Comparison of ENCODE assay signal across 21 cellular contexts in the genomic region with DNA sequence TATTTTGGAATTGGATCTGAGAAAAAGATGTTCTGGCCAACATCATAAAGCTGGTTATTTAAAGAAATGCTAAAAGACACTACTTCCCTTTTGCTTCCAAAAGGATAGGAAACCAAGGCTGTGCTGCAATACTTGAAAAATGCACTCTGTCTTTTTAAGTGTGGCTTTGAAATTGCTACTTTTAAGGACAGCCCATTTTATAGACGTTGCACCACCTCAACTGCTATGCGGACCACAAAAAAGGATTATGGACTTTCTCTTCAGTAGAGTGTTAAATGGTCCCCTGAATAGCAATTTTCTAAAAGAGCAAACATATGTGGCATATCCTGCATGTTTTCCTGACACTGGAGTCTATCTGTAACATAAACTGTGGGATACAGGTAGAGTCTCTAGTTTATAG. TPM values are rescaled to one million over a fixed set of nuclear protein-coding genes. Genes with fewer than 3 reads are reported as not detected.
"Had no signal": no experiment of that assay in that cellular context is flagged by ENCODE, and none has a peak within 500 bp of the region (broad histone marks: within the 10 kb centered on the region; RNA-seq: fewer than 3 reads in every experiment).

No MANE protein-coding gene starts in this region.

- H3K27ac ChIP-seq: brain microvascular endothelial cell, left ventricle myocardium inferior, neutrophil, tibial nerve, vagina had no signal

- H3K27me3 ChIP-seq: brain microvascular endothelial cell, neutrophil, tibial nerve, vagina had no signal

- H3K27me3 Mint-ChIP-seq: activated naive CD8-positive, alpha-beta T cell; effector memory CD8-positive, alpha-beta T cell; memory B cell; stimulated activated naive B cell treated with anti-CD40 and anti-IgM and Interleukin-4, amounts not matched to agents 10 μg/mL and 1 μg/mL and 100 μg/mL, for 72 hours had no signal

- ATAC-seq: effector memory CD8-positive, alpha-beta T cell; natural killer cell; stimulated activated naive B cell treated with anti-CD40 and anti-IgM and Interleukin-4, amounts not matched to agents 10 μg/mL and 1 μg/mL and 100 μg/mL, for 72 hours; WTC11 had no signal

- H3K36me3 ChIP-seq: brain microvascular endothelial cell, left ventricle myocardium inferior, neutrophil, tibial nerve, vagina had no signal

- H3K4me3 ChIP-seq: left ventricle myocardium inferior, tibial nerve, vagina had no signal

- H3K9me3 ChIP-seq: left ventricle myocardium inferior, neutrophil, vagina had no signal

- H3K4me1 ChIP-seq: tibial nerve, vagina had no signal

- H3K36me3 Mint-ChIP-seq: natural killer cell had no signal

- H3K4me3 Mint-ChIP-seq: activated CD4-positive, alpha-beta memory T cell treated with anti-CD3 and anti-CD28 coated beads, Interleukin-2, amount 10 ng/mL, durations not matched to agents 7 days and 5 days; activated naive CD8-positive, alpha-beta T cell; effector memory CD8-positive, alpha-beta T cell; memory B cell; natural killer cell; stimulated activated naive B cell treated with anti-CD40 and anti-IgM and Interleukin-4, amounts not matched to agents 10 μg/mL and 1 μg/mL and 100 μg/mL, for 72 hours; WTC11 had no signal

- DNase-seq: activated CD4-positive, alpha-beta memory T cell treated with anti-CD3 and anti-CD28 coated beads, Interleukin-2, amount 10 ng/mL, durations not matched to agents 7 days and 5 days; activated CD4-positive, alpha-beta T cell treated with anti-CD3 and anti-CD28 coated beads for 4 hours; activated CD8-positive, alpha-beta memory T cell treated with anti-CD3 and anti-CD28 coated beads, Interleukin-2, amount 50 U/mL, for 4 hours; activated gamma-delta T cell treated with Interleukin-2 at 50 U/mL for 16 hours; anterior cingulate cortex; brain microvascular endothelial cell; cerebellar nuclear complex; effector memory CD8-positive, alpha-beta T cell; foreskin melanocyte; left ventricle myocardium inferior; natural killer cell; posterior cingulate gyrus; stimulated activated CD4-positive, alpha-beta T cell treated with anti-CD3 and anti-CD28 coated beads, Interleukin-2, amount 100 ng/mL, for 48 hours; stimulated activated naive B cell treated with anti-CD40 and anti-IgM and Interleukin-4, amounts not matched to agents 10 μg/mL and 1 μg/mL and 100 μg/mL, for 72 hours had no signal

- H3K27ac Mint-ChIP-seq: activated CD4-positive, alpha-beta memory T cell treated with anti-CD3 and anti-CD28 coated beads, Interleukin-2, amount 10 ng/mL, durations not matched to agents 7 days and 5 days; effector memory CD8-positive, alpha-beta T cell; natural killer cell; stimulated activated naive B cell treated with anti-CD40 and anti-IgM and Interleukin-4, amounts not matched to agents 10 μg/mL and 1 μg/mL and 100 μg/mL, for 72 hours; WTC11 had no signal

- H3K4me1 Mint-ChIP-seq: activated CD4-positive, alpha-beta memory T cell treated with anti-CD3 and anti-CD28 coated beads, Interleukin-2, amount 10 ng/mL, durations not matched to agents 7 days and 5 days; natural killer cell; WTC11 had no signal

RNA-seq across cellular contexts. Expression of gene CCDC141, which starts 32.0 kb away (rescaled TPM):
- total RNA-seq: kidney epithelial cell had no signal
